Comparison of ENCODE assay signal across 1 cellular context in the genomic region with DNA sequence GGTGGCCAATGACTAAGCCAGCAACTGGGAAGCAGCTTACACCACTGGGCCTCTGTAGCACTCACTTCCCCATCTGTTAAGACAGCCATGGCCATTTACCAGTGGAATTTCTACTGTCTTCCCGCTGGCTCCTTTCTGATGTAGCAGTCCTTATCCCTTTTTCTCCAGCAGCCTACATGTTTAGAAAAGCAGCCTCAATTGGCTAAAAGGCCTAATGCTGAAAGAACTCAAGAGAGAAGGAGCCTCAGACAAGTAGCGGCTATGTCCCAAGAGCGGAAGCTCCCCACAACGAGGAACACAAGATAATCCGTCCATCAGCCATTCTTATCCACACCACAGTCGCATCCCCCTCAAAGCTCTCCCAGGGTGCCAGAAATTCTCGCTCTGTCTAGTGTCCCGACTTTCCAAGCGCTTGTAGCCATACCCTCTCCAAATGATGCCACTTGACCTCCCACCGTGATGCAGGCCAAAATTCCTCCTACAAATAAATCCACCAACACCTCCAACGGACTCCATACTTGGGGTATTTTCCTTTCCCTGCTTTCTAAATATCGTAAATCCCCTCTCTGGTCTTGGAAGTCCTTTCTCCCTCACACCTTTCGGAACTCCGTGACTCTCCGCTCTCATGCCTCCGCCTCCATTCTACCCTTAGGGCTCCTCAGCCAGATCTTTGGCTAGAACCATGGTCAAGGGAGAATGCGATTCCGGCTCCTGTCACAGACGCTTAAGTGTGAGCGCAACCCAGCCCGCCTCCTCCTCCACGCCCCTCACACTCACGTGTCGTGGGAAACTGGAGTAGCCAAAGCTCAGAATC.
TF ChIP-seq lines count a peak whose summit lies in the region.

No MANE protein-coding gene starts in this region.

TF ChIP-seq in HEK293T, 16 proteins besides CTCF, POLR2A, EP300 and RAD21 (continued from another document):
- TF ChIP-seq, protein P1, sequence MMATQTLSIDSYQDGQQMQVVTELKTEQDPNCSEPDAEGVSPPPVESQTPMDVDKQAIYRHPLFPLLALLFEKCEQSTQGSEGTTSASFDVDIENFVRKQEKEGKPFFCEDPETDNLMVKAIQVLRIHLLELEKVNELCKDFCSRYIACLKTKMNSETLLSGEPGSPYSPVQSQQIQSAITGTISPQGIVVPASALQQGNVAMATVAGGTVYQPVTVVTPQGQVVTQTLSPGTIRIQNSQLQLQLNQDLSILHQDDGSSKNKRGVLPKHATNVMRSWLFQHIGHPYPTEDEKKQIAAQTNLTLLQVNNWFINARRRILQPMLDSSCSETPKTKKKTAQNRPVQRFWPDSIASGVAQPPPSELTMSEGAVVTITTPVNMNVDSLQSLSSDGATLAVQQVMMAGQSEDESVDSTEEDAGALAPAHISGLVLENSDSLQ (IDR thresholded peaks at IDR 0.05) = no peak
- TF ChIP-seq ZNF384 (IDR thresholded peaks at IDR 0.05) (no peak), SP1 (IDR thresholded peaks at IDR 0.05) (no peak), L3MBTL2 (conservative IDR thresholded peaks at IDR 0.05) (no peak), ELF4 (IDR thresholded peaks at IDR 0.05) (no peak)
TF ChIP-seq in HEK293T: peak in this region for 0.
